7 cellular contexts compared by ENCODE assay signal in the genomic region with DNA sequence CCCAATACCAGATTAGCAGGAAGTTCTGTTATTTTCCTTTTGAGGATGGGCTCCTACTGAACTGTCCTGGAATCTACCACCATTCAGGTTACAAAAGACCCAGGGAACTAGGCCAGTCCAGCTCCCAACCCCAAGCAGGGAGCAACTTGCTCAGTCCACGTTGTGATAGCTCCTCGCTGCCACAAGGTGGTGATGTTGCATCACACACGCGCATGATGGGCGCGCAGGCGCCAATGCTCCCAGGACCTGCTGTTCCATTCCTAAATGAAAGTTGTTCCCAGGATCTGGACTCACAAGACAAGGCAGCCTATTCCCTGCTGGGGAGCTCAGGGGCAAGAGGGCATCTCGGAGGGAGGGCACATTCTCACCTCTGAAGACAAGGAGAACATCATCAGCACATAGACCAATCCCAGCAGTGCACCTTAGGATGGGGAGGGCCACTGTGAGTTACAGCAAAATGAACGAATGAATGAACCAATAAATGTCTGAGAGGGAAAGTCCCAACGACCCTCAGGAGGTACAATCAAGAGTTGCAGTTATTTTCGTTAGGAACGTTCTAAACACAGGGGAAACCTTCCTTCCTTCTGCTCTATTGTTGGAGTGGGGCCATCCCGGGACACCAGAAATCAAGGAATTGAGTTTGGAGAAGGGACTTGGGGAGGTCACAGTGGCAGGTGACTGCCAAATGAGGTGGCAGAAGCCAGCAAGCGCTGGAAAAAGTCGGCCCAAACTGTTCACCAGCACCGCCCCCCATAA. TPM values are rescaled to one million over a fixed set of nuclear protein-coding genes. Genes with fewer than 3 reads are reported as not detected.
DNase-seq lines count a peak whose midpoint lies in the region; ATAC-seq, FAIRE-seq and TF ChIP-seq lines count a peak whose summit lies in the region.
"Not testable (repeated sequence)": the region's sequence is repeated elsewhere in the genome, so short reads cannot be mapped to it uniquely, and the experiment has no call there.

No MANE protein-coding gene starts in this region.

- H3K27me3 ChIP-seq in duodenal mucosa (ENCODE audit: control insufficient read depth in 1 of 2, insufficient read depth in 2 of 2, low read length in 2 of 2); keratinocyte (ENCODE audit: control insufficient read depth, extremely low read depth, insufficient read depth, low read length): not testable (repeated sequence)

- FAIRE-seq in keratinocyte (lab: Jason Lieb, UNC): peak; percentile 100

- intact Hi-C loops in sciatic nerve (cut with DNase I): not testable (repeated sequence)

- not testable (repeated sequence) for H2AFZ ChIP-seq in keratinocyte (ENCODE audit: control insufficient read depth, low read length)

- H3K4me1 ChIP-seq in duodenal mucosa (ENCODE audit: control insufficient read depth in 1 of 2, insufficient read depth in 2 of 2, low read length in 2 of 2): peaks cover 9 to 17% of the 10 kb centered on the region in 2 donors
- peaks cover 14% of the 10 kb centered on the region for H3K4me1 ChIP-seq in keratinocyte (ENCODE audit: control insufficient read depth, extremely low read depth, insufficient read depth, low read length)

- not testable (repeated sequence) for H3K9me1 ChIP-seq in keratinocyte (ENCODE audit: control insufficient read depth, extremely low read depth, insufficient read depth, low read length)

- peak in 2 of 3 experiments; percentile 39 to 49 for TF ChIP-seq CTCF in keratinocyte (optimal IDR thresholded peaks at IDR 0.05 in 1 of 3, IDR thresholded peaks at IDR 0.05 in 1 of 3, conservative IDR thresholded peaks at IDR 0.05 in 1 of 3; ENCODE audit: extremely low read depth in 1 of 3, insufficient read depth in 2 of 3, low read length in 3 of 3)

- H3K9me3 ChIP-seq in duodenal mucosa (ENCODE audit: control insufficient read depth in 1 of 2, low read length in 2 of 2); keratinocyte (ENCODE audit: control insufficient read depth, low read depth, low read length): not testable (repeated sequence)

- dilution Hi-C loops in keratinocyte (cut with MboI; ENCODE audit: extremely low pct_ligation_motif_present, low sequenced_read_pairs): not testable (repeated sequence)

- DNase-seq in RKO (ENCODE audit: low spot score) (peak; percentile 51), activated T-cell treated with anti-CD3 and anti-CD28 coated beads for 48 hours (ENCODE audit: low read depth) (peak; percentile 38), sciatic nerve (ENCODE audit: low spot score) (peak; percentile 61)
- DNase-seq in keratinocyte (ENCODE audit: low read depth, low spot score): not testable (repeated sequence)

- H3K27ac ChIP-seq in duodenal mucosa (ENCODE audit: low read depth, low read length) (peak overlapping the region; percentile 75), keratinocyte (ENCODE audit: control insufficient read depth, insufficient read depth, low read length) (peak overlapping the region; percentile 58)

- peak overlapping the region; percentile 29 to 57 for H3K9ac ChIP-seq in duodenal mucosa (ENCODE audit: low read depth in 1 of 2, low read length in 2 of 2)
- H3K9ac ChIP-seq in keratinocyte (ENCODE audit: control insufficient read depth, extremely low read depth, insufficient read depth, low read length): peak overlapping the region; percentile 69

- not testable (repeated sequence) for H3K36me3 ChIP-seq in duodenal mucosa (ENCODE audit: control insufficient read depth in 1 of 2, insufficient read depth in 2 of 2, low read length in 2 of 2); keratinocyte (ENCODE audit: control insufficient read depth in 2 of 2, extremely low read depth in 1 of 2, insufficient read depth in 2 of 2, low read length in 2 of 2)

- H3K4me3 ChIP-seq in duodenal mucosa (ENCODE audit: low read depth in 1 of 2, low read length in 2 of 2): peak overlapping the region; percentile 72 to 73
- H3K4me3 ChIP-seq in keratinocyte (ENCODE audit: control insufficient read depth in 2 of 3, extremely low read depth in 1 of 3, insufficient read depth in 2 of 3, low read depth in 1 of 3, low read length in 3 of 3): peak overlapping the region in 2 of 3 experiments; percentile 69 to 77

- not testable (repeated sequence) for H4K20me1 ChIP-seq in keratinocyte (ENCODE audit: control insufficient read depth, extremely low read depth, insufficient read depth, low read length)

- peak overlapping the region; percentile 60 for H3K4me2 ChIP-seq in keratinocyte (ENCODE audit: control insufficient read depth, extremely low read depth, insufficient read depth, low read depth, low read length)

- ATAC-seq in GM18498 (IDR thresholded peaks at IDR 0.05; ENCODE audit: unreplicated experiment) (peak; percentile 39), HG03135 (IDR thresholded peaks at IDR 0.05; ENCODE audit: unreplicated experiment) (peak; percentile 38), sciatic nerve (peak; percentile 85)

- not testable (repeated sequence) for H3K79me2 ChIP-seq in keratinocyte (ENCODE audit: control insufficient read depth, insufficient read depth, low read length)

RNA-seq across cellular contexts. Expression of a gene that starts 1.3 kb away (rescaled TPM):
- 22.2 to 24.0 TPM (median 22.9 TPM) in 3 replicates for polyA plus RNA-seq in keratinocyte
- 40.7 TPM for polyA plus RNA-seq in keratinocyte (2011; ENCODE audit: low read depth)
- 19.0 and 24.6 TPM in 2 replicates for polyA plus RNA-seq in keratinocyte (2011; cell fraction: cytosol; rRNA removed)
- polyA plus RNA-seq in keratinocyte (2011; cell fraction: nucleus; rRNA removed): 14.2 and 14.7 TPM in 2 replicates
- 18.6 and 22.2 TPM in 2 replicates for polyA plus RNA-seq in keratinocyte (2012; ENCODE audit: low replicate concordance)
- polyA minus RNA-seq in keratinocyte: 15.9 to 25.1 TPM (median 19.6 TPM) in 3 replicates
- polyA minus RNA-seq in keratinocyte (2011; cell fraction: cytosol; rRNA and poly(A)+ RNA removed): 12.9 TPM
- polyA minus RNA-seq in keratinocyte (2011; cell fraction: nucleus; rRNA and poly(A)+ RNA removed): 4.2 and 4.8 TPM in 2 replicates
- total RNA-seq in sciatic nerve: 30.1 TPM

RNA-seq across cellular contexts. Expression of a gene that starts 27.1 kb away (rescaled TPM):
- polyA plus RNA-seq in keratinocyte: 66.1 to 78.2 TPM (median 66.4 TPM) in 3 replicates
- polyA plus RNA-seq in keratinocyte (2011; ENCODE audit: low read depth): 43.0 TPM
- 84.2 and 87.7 TPM in 2 replicates for polyA plus RNA-seq in keratinocyte (2011; cell fraction: cytosol; rRNA removed)
- 72.5 and 77.2 TPM in 2 replicates for polyA plus RNA-seq in keratinocyte (2011; cell fraction: nucleus; rRNA removed)
- 41.9 and 70.2 TPM in 2 replicates for polyA plus RNA-seq in keratinocyte (2012; ENCODE audit: low replicate concordance)
- polyA minus RNA-seq in keratinocyte: 36.0 to 55.1 TPM (median 46.5 TPM) in 3 replicates
- 46.2 TPM for polyA minus RNA-seq in keratinocyte (2011; cell fraction: cytosol; rRNA and poly(A)+ RNA removed)
- 18.0 and 28.6 TPM in 2 replicates for polyA minus RNA-seq in keratinocyte (2011; cell fraction: nucleus; rRNA and poly(A)+ RNA removed)
- total RNA-seq in sciatic nerve: 122 TPM
